Comparison of ENCODE assay signal across 1 cellular context in genomic region chr12:12990700-12991468, GRCh38.
TF ChIP-seq lines count a peak whose summit lies in the region.

No MANE protein-coding gene starts in this region.

TF ChIP-seq in A549, 52 proteins besides CTCF, POLR2A, EP300 and RAD21 (continued from another document):
- no peak for TF ChIP-seq REST (IDR thresholded peaks at IDR 0.05)
- no peak for TF ChIP-seq EHMT2 (IDR thresholded peaks at IDR 0.05; ENCODE audit: low read depth)
- no peak for TF ChIP-seq HOXB13 (CRISPR knock-in tag; IDR thresholded peaks at IDR 0.05; ENCODE audit: low read depth)
